ENCODE assay signal across 9 cellular contexts in the genomic region with DNA sequence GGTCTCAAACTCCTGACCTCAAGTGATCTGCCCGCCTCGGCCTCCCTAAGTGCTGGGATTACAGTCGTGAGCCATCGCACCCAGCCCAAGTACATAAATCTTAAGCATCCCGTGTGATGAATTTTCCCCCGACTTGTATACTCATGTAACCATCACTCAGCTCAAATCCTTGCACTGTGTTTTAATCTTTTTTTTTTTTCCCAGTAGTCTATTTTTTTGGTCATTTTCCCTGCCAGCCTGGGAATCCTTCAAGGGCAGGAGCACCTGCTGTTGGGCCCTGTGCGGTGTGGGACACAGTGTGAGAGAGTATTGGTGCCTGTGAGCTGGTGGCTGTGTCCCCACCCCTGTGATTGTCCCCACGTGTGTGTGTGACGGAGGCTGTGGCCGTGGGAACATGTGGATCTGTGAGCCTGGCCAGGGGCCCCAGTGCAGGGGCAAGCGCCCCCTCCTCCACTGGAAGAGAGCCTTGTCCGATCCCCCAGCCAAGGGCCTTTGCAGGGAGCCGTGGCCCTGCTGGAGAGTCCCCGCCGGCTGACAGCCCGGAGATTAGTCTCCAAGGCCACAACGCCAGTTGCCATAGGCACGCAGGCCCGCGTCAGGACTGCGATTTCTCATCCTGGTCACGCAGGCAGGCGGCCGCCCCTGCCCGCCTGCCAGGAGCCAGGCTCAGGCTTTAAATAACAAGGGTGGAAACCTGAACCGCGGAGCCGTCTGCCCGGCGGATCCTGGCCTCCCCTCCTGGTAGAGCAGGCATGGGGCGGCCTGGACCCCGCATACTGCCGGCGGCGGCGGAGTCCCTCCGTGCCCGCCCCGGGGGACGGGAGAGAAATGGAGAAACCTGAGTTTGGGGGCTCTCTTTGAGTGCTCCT. TPM values are rescaled to one million over a fixed set of nuclear protein-coding genes. Genes with fewer than 3 reads are reported as not detected.
DNase-seq lines count a peak whose midpoint lies in the region; ATAC-seq lines count a peak whose summit lies in the region.
"Had no signal": no experiment of that assay in that cellular context is flagged by ENCODE, and none has a peak within 500 bp of the region (broad histone marks: within the 10 kb centered on the region; RNA-seq: fewer than 3 reads in every experiment).

No MANE protein-coding gene starts in this region.

- DNase-seq in COR-L47 (lab: John Stamatoyannopoulos, UW) (peak; percentile 79), NCI-H2171 treated with DMSO at 0.1 percent for 48 hours (lab: John Stamatoyannopoulos, UW) (peak; percentile 71), dedifferentiated amniotic fluid mesenchymal stem cell (ENCODE audit: extremely low spot score) (peak; percentile 90), left colon (peak; percentile 76 to 85)
- no peak for DNase-seq in activated naive CD4-positive, alpha-beta T cell treated with anti-CD3 and anti-CD28 coated beads, Interleukin-2, amount 50 U/mL, for 72 hours (ENCODE audit: low spot score in 2 of 2)
- DNase-seq: natural killer cell had no signal

- ATAC-seq in left colon (peak; percentile 66), HG02623 (IDR thresholded peaks at IDR 0.05; ENCODE audit: unreplicated experiment) (no peak), GM18498 (IDR thresholded peaks at IDR 0.05; ENCODE audit: unreplicated experiment) (no peak)
- ATAC-seq in stimulated activated memory B cell treated with anti-CD40 and anti-IgM and Interleukin-4, amounts not matched to agents 10 μg/mL and 1 μg/mL and 100 μg/mL, for 72 hours, result peak; percentile 18
- no peak for ATAC-seq in activated naive CD4-positive, alpha-beta T cell treated with anti-CD3 and anti-CD28 coated beads, Interleukin-2, amount 50 U/mL, for 72 hours

- peaks cover 38% of the 10 kb centered on the region for H3K4me1 Mint-ChIP-seq in stimulated activated memory B cell treated with anti-CD40 and anti-IgM and Interleukin-4, amounts not matched to agents 10 μg/mL and 1 μg/mL and 100 μg/mL, for 72 hours

- H3K27ac Mint-ChIP-seq in stimulated activated memory B cell treated with anti-CD40 and anti-IgM and Interleukin-4, amounts not matched to agents 10 μg/mL and 1 μg/mL and 100 μg/mL, for 72 hours, result peak overlapping the region; percentile 28
- H3K27ac Mint-ChIP-seq in activated naive CD4-positive, alpha-beta T cell treated with anti-CD3 and anti-CD28 coated beads, Interleukin-2, amount 50 U/mL, for 72 hours, result no peak overlapping the region
- H3K27ac Mint-ChIP-seq: natural killer cell had no signal

- no peaks in the 10 kb centered on the region for H3K36me3 Mint-ChIP-seq in stimulated activated memory B cell treated with anti-CD40 and anti-IgM and Interleukin-4, amounts not matched to agents 10 μg/mL and 1 μg/mL and 100 μg/mL, for 72 hours
- H3K36me3 Mint-ChIP-seq in activated naive CD4-positive, alpha-beta T cell treated with anti-CD3 and anti-CD28 coated beads, Interleukin-2, amount 50 U/mL, for 72 hours, result no peaks in the 10 kb centered on the region
- H3K36me3 Mint-ChIP-seq: natural killer cell had no signal

- H3K9me3 Mint-ChIP-seq in stimulated activated memory B cell treated with anti-CD40 and anti-IgM and Interleukin-4, amounts not matched to agents 10 μg/mL and 1 μg/mL and 100 μg/mL, for 72 hours, result no peaks in the 10 kb centered on the region
- H3K9me3 Mint-ChIP-seq in activated naive CD4-positive, alpha-beta T cell treated with anti-CD3 and anti-CD28 coated beads, Interleukin-2, amount 50 U/mL, for 72 hours, result no peaks in the 10 kb centered on the region
- H3K9me3 Mint-ChIP-seq: natural killer cell had no signal

- intact Hi-C loops in left colon (cut with DNase I, micrococcal nuclease), result no loop called here

- no peak overlapping the region for H3K4me3 Mint-ChIP-seq in stimulated activated memory B cell treated with anti-CD40 and anti-IgM and Interleukin-4, amounts not matched to agents 10 μg/mL and 1 μg/mL and 100 μg/mL, for 72 hours
- H3K4me3 Mint-ChIP-seq: natural killer cell had no signal

- H3K27me3 Mint-ChIP-seq in stimulated activated memory B cell treated with anti-CD40 and anti-IgM and Interleukin-4, amounts not matched to agents 10 μg/mL and 1 μg/mL and 100 μg/mL, for 72 hours, result peaks cover 62% of the 10 kb centered on the region

RNA-seq across cellular contexts. Expression of a gene that starts 26.5 kb away (rescaled TPM):
- total RNA-seq in left colon, result 10 to 100 TPM; 14.6 to 14.8 TPM
- 1 to 10 TPM; 1.7 to 6.4 TPM for total RNA-seq in activated naive CD4-positive, alpha-beta T cell treated with anti-CD3 and anti-CD28 coated beads, Interleukin-2, amount 50 U/mL, for 72 hours
- total RNA-seq: natural killer cell had no signal

Comparison
In these comparisons a context has a peak if more than half of its experiments do, and no peak if none do; other contexts are left out.
1. DNase-seq: peak in COR-L47 (single experiment), NCI-H2171 treated with DMSO at 0.1 percent for 48 hours (single experiment), dedifferentiated amniotic fluid mesenchymal stem cell (single experiment) and left colon (2 of 2); none in activated naive CD4-positive, alpha-beta T cell treated with anti-CD3 and anti-CD28 coated beads, Interleukin-2, amount 50 U/mL, for 72 hours (0 of 2).
2. ATAC-seq: peak in left colon (single experiment) and stimulated activated memory B cell treated with anti-CD40 and anti-IgM and Interleukin-4, amounts not matched to agents 10 μg/mL and 1 μg/mL and 100 μg/mL, for 72 hours (single experiment); none in HG02623 (single experiment), GM18498 (single experiment) and activated naive CD4-positive, alpha-beta T cell treated with anti-CD3 and anti-CD28 coated beads, Interleukin-2, amount 50 U/mL, for 72 hours (0 of 2).